ENCODE assay signal across 8 cellular contexts in the genomic region with DNA sequence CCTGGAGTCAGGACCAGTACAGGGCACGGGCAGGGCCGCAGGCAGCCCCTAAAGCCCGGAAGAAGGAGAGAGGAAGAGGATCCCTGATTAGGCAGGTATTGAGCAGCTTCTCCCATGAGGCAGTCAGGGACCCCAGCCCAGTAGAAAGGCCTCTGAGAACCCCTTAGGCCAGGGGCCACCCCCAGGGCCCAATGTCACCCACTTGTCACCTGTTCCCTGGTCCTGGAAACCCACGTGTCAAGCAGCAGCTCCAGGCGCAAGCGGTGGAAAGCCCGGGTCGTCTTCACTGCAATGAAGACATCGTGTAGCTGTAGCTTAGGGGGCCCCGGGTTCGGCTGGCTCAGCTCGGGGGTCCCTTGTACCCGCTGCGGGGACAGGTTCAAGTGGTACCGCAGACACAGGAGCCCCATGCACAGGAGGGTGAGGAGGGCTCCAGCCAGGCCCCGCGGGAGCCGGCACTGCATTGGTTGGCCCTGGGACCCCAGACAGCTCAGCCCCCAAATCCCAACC. TPM values are rescaled to one million over a fixed set of nuclear protein-coding genes. Genes with fewer than 3 reads are reported as not detected.
A peak's percentile ranks its signal among the peaks of the same experiment; 100 is the strongest.
DNase-seq lines count a peak whose midpoint lies in the region; ATAC-seq and TF ChIP-seq lines count a peak whose summit lies in the region.

No MANE protein-coding gene starts in this region.

- no peaks in the 10 kb centered on the region for H3K27me3 ChIP-seq in CD8-positive, alpha-beta T cell (ENCODE audit: insufficient read depth, low read length)
- no peaks in the 10 kb centered on the region for H3K27me3 ChIP-seq in liver (ENCODE audit: control insufficient read depth in 4 of 4, insufficient read depth in 4 of 4, low read length in 3 of 4)
- no peaks in the 10 kb centered on the region for H3K27me3 ChIP-seq in uterus

- H3K27me3 Mint-ChIP-seq in CD8-positive, alpha-beta T cell (ENCODE audit: low read depth), result no peaks in the 10 kb centered on the region
- no peaks in the 10 kb centered on the region for H3K27me3 Mint-ChIP-seq in activated CD8-positive, alpha-beta T cell treated with anti-CD3 and anti-CD28 coated beads for 36 hours
- H3K27me3 Mint-ChIP-seq in chondrocyte (ENCODE audit: low read depth), result no peaks in the 10 kb centered on the region

- POLR2A ChIA-PET in CD8-positive, alpha-beta T cell (lab: Charles Lee), result interaction anchor here (0.5 to 3.4 kb wide), 9 partner anchors 9 to 619 kb away, joined by 3 to 25 read pairs (median 5); partner anchors contain the start of genes GGA1 and RAC2
- POLR2A ChIA-PET in activated CD8-positive, alpha-beta T cell treated with anti-CD3 and anti-CD28 coated beads for 36 hours (lab: Charles Lee), result interaction anchor here (0.6 to 2.9 kb wide), 14 partner anchors 8 to 256 kb away, joined by 3 to 13 read pairs (median 3); partner anchors contain the start of gene GGA1

- H3K4me3 Mint-ChIP-seq in CD8-positive, alpha-beta T cell, result peak overlapping the region; percentile 94
- peak overlapping the region; percentile 93 for H3K4me3 Mint-ChIP-seq in activated CD8-positive, alpha-beta T cell treated with anti-CD3 and anti-CD28 coated beads for 36 hours
- H3K4me3 Mint-ChIP-seq in chondrocyte (ENCODE audit: unreplicated experiment), result no peak overlapping the region

- 68% methylated on average over 18 of the region's 18 CpGs for WGBS in liver

- H3K4me1 Mint-ChIP-seq in CD8-positive, alpha-beta T cell (ENCODE audit: low read depth), result peaks cover 77% of the 10 kb centered on the region
- H3K4me1 Mint-ChIP-seq in activated CD8-positive, alpha-beta T cell treated with anti-CD3 and anti-CD28 coated beads for 36 hours (ENCODE audit: low read depth), result peaks cover 54% of the 10 kb centered on the region
- peaks cover 22% of the 10 kb centered on the region for H3K4me1 Mint-ChIP-seq in chondrocyte (ENCODE audit: low read depth)

- peaks cover 34% of the 10 kb centered on the region for H3K36me3 Mint-ChIP-seq in CD8-positive, alpha-beta T cell
- H3K36me3 Mint-ChIP-seq in activated CD8-positive, alpha-beta T cell treated with anti-CD3 and anti-CD28 coated beads for 36 hours (ENCODE audit: low read depth), result peaks cover 40% of the 10 kb centered on the region
- H3K36me3 Mint-ChIP-seq in chondrocyte (ENCODE audit: low read depth), result peaks cover 10% of the 10 kb centered on the region

- peak overlapping the region in 1 of 2 donors; percentile 43 for H3K9ac ChIP-seq in liver (ENCODE audit: low read depth in 1 of 2, low read length in 2 of 2)

- peak overlapping the region; percentile 69 for H3K27ac ChIP-seq in CD8-positive, alpha-beta T cell (ENCODE audit: low read depth, low read length)
- peak overlapping the region; percentile 76 to 77 for H3K27ac ChIP-seq in liver (ENCODE audit: low read depth in 1 of 2, low read length in 2 of 2)
- H3K27ac ChIP-seq in uterus, result peak overlapping the region; percentile 42 to 64

- H3K4me1 ChIP-seq in CD8-positive, alpha-beta T cell (ENCODE audit: insufficient read depth, low read length), result peaks cover 65% of the 10 kb centered on the region
- peaks cover 2 to 9% (median 5%) of the 10 kb centered on the region in 4 donors for H3K4me1 ChIP-seq in liver (ENCODE audit: control insufficient read depth in 4 of 4, insufficient read depth in 4 of 4, low read length in 3 of 4)
- H3K4me1 ChIP-seq in uterus, result peaks cover 0 to 4% of the 10 kb centered on the region in 2 donors

- no peak for TF ChIP-seq CTCF in CD8-positive, alpha-beta T cell (IDR thresholded peaks at IDR 0.05)
- TF ChIP-seq CTCF in activated CD8-positive, alpha-beta T cell treated with anti-CD3 and anti-CD28 coated beads for 36 hours (IDR thresholded peaks at IDR 0.05), result no peak
- TF ChIP-seq CTCF in liver (IDR thresholded peaks at IDR 0.05; ENCODE audit: low read depth, low read length, missing input control) (no peak), uterus (IDR thresholded peaks at IDR 0.05) (no peak), chondrocyte (IDR thresholded peaks at IDR 0.05) (no peak)

- H3K9me3 Mint-ChIP-seq in CD8-positive, alpha-beta T cell, result no peaks in the 10 kb centered on the region
- H3K9me3 Mint-ChIP-seq in activated CD8-positive, alpha-beta T cell treated with anti-CD3 and anti-CD28 coated beads for 36 hours, result no peaks in the 10 kb centered on the region
- H3K9me3 Mint-ChIP-seq in chondrocyte (ENCODE audit: low read depth), result no peaks in the 10 kb centered on the region

- peak in 3 of 7 experiments; percentile 17 to 32 (median 31) for DNase-seq in CD8-positive, alpha-beta T cell
- peak; percentile 39 for DNase-seq in activated CD8-positive, alpha-beta T cell treated with anti-CD3 and anti-CD28 coated beads for 36 hours
- DNase-seq in uterus (no peak), ACHN (no peak), G401 (ENCODE audit: low spot score) (no peak), chondrocyte (ENCODE audit: low spot score) (no peak)

- in situ Hi-C loops in ACHN (cut with HindIII; ENCODE audit: low pct_ligation_motif_present, low pct_unique_long_range_greater_than_20kb, low sequenced_read_pairs), result no loop called here
- in situ Hi-C loops in G401 (cut with HindIII; ENCODE audit: low sequenced_read_pairs), result no loop called here

- ATAC-seq in CD8-positive, alpha-beta T cell, result peak; percentile 4
- peak; percentile 14 for ATAC-seq in HG02798 (IDR thresholded peaks at IDR 0.05; ENCODE audit: poor library complexity, unreplicated experiment)
- ATAC-seq in activated CD8-positive, alpha-beta T cell treated with anti-CD3 and anti-CD28 coated beads for 36 hours, result peak; percentile 2

- intact Hi-C loops in CD8-positive, alpha-beta T cell (cut with DNase I, micrococcal nuclease), result loop anchor here (1.0 to 10.0 kb wide), 4 partner anchors 13 to 711 kb away; partner anchors contain the start of genes IFT27 (in 1 of the 2) and NOL12 (in 1 of the 2)
- intact Hi-C loops in activated CD8-positive, alpha-beta T cell treated with anti-CD3 and anti-CD28 coated beads for 36 hours (cut with micrococcal nuclease), result no loop called here
- intact Hi-C loops in uterus (cut with DNase I; ENCODE audit: low total_unique reads), result no loop called here

- peak overlapping the region; percentile 73 for H3K4me3 ChIP-seq in CD8-positive, alpha-beta T cell (ENCODE audit: low read depth, low read length)
- H3K4me3 ChIP-seq in liver (ENCODE audit: low read depth in 1 of 3, low read length in 3 of 3), result peak overlapping the region in 1 of 3 donors; percentile 45
- H3K4me3 ChIP-seq in uterus, result peak overlapping the region; percentile 18 to 21

- H3K27ac Mint-ChIP-seq in CD8-positive, alpha-beta T cell, result peak overlapping the region; percentile 98
- H3K27ac Mint-ChIP-seq in activated CD8-positive, alpha-beta T cell treated with anti-CD3 and anti-CD28 coated beads for 36 hours, result peak overlapping the region; percentile 97
- H3K27ac Mint-ChIP-seq in chondrocyte (ENCODE audit: unreplicated experiment), result no peak overlapping the region

- H3K36me3 ChIP-seq in CD8-positive, alpha-beta T cell (ENCODE audit: insufficient read depth, low read length), result peaks cover 12% of the 10 kb centered on the region
- peaks cover 0 to 7% (median 4%) of the 10 kb centered on the region in 4 donors for H3K36me3 ChIP-seq in liver (ENCODE audit: control insufficient read depth in 4 of 4, insufficient read depth in 3 of 4, low read depth in 1 of 4, low read length in 3 of 4)
- no peaks in the 10 kb centered on the region for H3K36me3 ChIP-seq in uterus

- TF ChIP-seq RAD21 in liver (IDR thresholded peaks at IDR 0.05), result no peak

- CTCF ChIA-PET in CD8-positive, alpha-beta T cell (lab: Charles Lee), result interaction anchor here (0.8 to 4.5 kb wide), 11 partner anchors 9 to 228 kb away, joined by 3 to 34 read pairs (median 6); partner anchors contain the start of gene GGA1
- CTCF ChIA-PET in activated CD8-positive, alpha-beta T cell treated with anti-CD3 and anti-CD28 coated beads for 36 hours (lab: Charles Lee), result interaction anchor here (0.6 to 5.2 kb wide), 13 partner anchors 9 to 286 kb away, joined by 3 to 24 read pairs (median 5); no protein-coding TSS in a partner anchor

- H3K9me3 ChIP-seq in CD8-positive, alpha-beta T cell (ENCODE audit: low read length), result no peaks in the 10 kb centered on the region
- H3K9me3 ChIP-seq in liver (ENCODE audit: control insufficient read depth in 4 of 4, low read length in 3 of 4) (no peaks in the 10 kb centered on the region), uterus (no peaks in the 10 kb centered on the region)

- no peak for TF ChIP-seq POLR2A in uterus (IDR thresholded peaks at IDR 0.05)

TF ChIP-seq in liver, 16 proteins besides CTCF, POLR2A, EP300 and RAD21 (continues in another document):
- TF ChIP-seq RXRA (IDR thresholded peaks at IDR 0.05), result no peak
- TF ChIP-seq, protein P1, sequence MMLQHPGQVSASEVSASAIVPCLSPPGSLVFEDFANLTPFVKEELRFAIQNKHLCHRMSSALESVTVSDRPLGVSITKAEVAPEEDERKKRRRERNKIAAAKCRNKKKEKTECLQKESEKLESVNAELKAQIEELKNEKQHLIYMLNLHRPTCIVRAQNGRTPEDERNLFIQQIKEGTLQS (IDR thresholded peaks at IDR 0.05), result no peak

RNA-seq across cellular contexts. Expression of gene MFNG, which starts 0.4 kb away (rescaled TPM):
- total RNA-seq in CD8-positive, alpha-beta T cell, result 10 to 100 TPM; 63.2 to 63.9 TPM
- total RNA-seq in activated CD8-positive, alpha-beta T cell treated with anti-CD3 and anti-CD28 coated beads for 36 hours, result 100 to 1,000 TPM; 155 to 160 TPM
- total RNA-seq in liver, result 1 to 10 TPM; 6.9 to 7.9 TPM
- 10 to 100 TPM in 1 of 2 donors, 1 to 10 TPM in 1; 5.0 to 10.7 TPM for polyA plus RNA-seq in liver
- 10 to 100 TPM in 3 of 4 donors, 1 to 10 TPM in 1; 7.6 to 71.2 (median 28.7) TPM for total RNA-seq in uterus
- total RNA-seq in G401 (2014; rRNA removed; shearing (Covaris generic)), result 3.3 and 10.6 TPM in 2 replicates
- 1.1 to 2.1 TPM (median 1.2 TPM) in 3 replicates for total RNA-seq in chondrocyte

RNA-seq across cellular contexts. Expression of gene CARD10, which starts 33.4 kb away (rescaled TPM):
- under 1 TPM in 1 of 2 experiments, not detected in 1; 0.19 TPM for total RNA-seq in CD8-positive, alpha-beta T cell
- total RNA-seq in activated CD8-positive, alpha-beta T cell treated with anti-CD3 and anti-CD28 coated beads for 36 hours, result under 1 TPM; 0.09 to 0.18 TPM
- total RNA-seq in liver (1 to 10 TPM; 7.8 to 8.9 TPM), uterus (10 to 100 TPM in 2 of 4 donors, 1 to 10 TPM in 2; 4.6 to 23.4 (median 10.2) TPM), chondrocyte (7.0 to 14.2 TPM (median 13.5 TPM) in 3 replicates)
- 10 to 100 TPM in 1 of 2 donors, 1 to 10 TPM in 1; 7.9 to 14.0 TPM for polyA plus RNA-seq in liver
- total RNA-seq in G401 (2014; rRNA removed; shearing (Covaris generic)), result 18.3 and 26.0 TPM in 2 replicates

RNA-seq across cellular contexts. Expression of gene ELFN2, which starts 58.5 kb away (rescaled TPM):
- total RNA-seq in CD8-positive, alpha-beta T cell, result not detected
- under 1 TPM; 0.51 to 0.52 TPM for total RNA-seq in activated CD8-positive, alpha-beta T cell treated with anti-CD3 and anti-CD28 coated beads for 36 hours
- total RNA-seq in liver, result under 1 TPM; 0.08 to 0.19 TPM
- under 1 TPM in 1 of 2 donors, not detected in 1; 0.07 TPM for polyA plus RNA-seq in liver
- under 1 TPM in 2 of 4 donors, not detected in 2; 0.30 to 0.76 TPM for total RNA-seq in uterus
- under 0.01 TPM in 1 of 2 replicates, not detected in the other for total RNA-seq in G401 (2014; rRNA removed; shearing (Covaris generic))
- total RNA-seq in chondrocyte, result 0.65 to 1.2 TPM (median 1.1 TPM) in 3 replicates

Comparison
In these comparisons a context has a peak if more than half of its experiments do, and no peak if none do; other contexts are left out.
1. intact Hi-C loops: an anchor here in CD8-positive, alpha-beta T cell (1.0 to 10.0 kb wide); none called in activated CD8-positive, alpha-beta T cell treated with anti-CD3 and anti-CD28 coated beads for 36 hours and uterus.